Comparison of ENCODE assay signal across 1 cellular context in the genomic region with DNA sequence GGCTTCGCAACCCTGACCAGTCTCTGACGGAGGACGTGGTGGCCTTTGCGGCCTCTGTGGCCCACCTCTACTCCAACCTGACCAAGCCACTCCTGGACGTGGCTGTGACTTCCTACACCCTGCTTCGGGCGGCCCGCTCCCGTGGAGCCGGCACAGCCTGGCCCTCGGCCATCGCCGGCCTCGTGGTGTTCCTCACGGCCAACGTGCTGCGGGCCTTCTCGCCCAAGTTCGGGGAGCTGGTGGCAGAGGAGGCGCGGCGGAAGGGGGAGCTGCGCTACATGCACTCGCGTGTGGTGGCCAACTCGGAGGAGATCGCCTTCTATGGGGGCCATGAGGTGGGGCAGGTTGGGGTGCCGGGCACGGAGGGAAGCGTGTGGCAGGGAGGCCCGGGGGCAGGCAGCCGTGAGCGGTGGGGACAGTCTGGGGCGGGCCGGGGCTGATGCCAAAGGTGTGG.
TF ChIP-seq lines count a peak whose summit lies in the region.

No MANE protein-coding gene starts in this region.

TF ChIP-seq in WTC11, 78 proteins besides CTCF, POLR2A, EP300 and RAD21 (continued from another document):
- TF ChIP-seq, protein P1, sequence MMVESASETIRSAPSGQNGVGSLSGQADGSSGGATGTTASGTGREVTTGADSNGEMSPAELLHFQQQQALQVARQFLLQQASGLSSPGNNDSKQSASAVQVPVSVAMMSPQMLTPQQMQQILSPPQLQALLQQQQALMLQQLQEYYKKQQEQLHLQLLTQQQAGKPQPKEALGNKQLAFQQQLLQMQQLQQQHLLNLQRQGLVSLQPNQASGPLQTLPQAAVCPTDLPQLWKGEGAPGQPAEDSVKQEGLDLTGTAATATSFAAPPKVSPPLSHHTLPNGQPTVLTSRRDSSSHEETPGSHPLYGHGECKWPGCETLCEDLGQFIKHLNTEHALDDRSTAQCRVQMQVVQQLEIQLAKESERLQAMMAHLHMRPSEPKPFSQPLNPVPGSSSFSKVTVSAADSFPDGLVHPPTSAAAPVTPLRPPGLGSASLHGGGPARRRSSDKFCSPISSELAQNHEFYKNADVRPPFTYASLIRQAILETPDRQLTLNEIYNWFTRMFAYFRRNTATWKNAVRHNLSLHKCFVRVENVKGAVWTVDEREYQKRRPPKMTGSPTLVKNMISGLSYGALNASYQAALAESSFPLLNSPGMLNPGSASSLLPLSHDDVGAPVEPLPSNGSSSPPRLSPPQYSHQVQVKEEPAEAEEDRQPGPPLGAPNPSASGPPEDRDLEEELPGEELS (CRISPR knock-in tag; IDR thresholded peaks at IDR 0.05) = no peak
- TF ChIP-seq SMAD4 (CRISPR knock-in tag; IDR thresholded peaks at IDR 0.05) = no peak
- TF ChIP-seq, protein P2, sequence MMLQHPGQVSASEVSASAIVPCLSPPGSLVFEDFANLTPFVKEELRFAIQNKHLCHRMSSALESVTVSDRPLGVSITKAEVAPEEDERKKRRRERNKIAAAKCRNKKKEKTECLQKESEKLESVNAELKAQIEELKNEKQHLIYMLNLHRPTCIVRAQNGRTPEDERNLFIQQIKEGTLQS (CRISPR knock-in tag; conservative IDR thresholded peaks at IDR 0.05) = no peak
- no peak for TF ChIP-seq ZNF232 (CRISPR knock-in tag; IDR thresholded peaks at IDR 0.05)
- TF ChIP-seq JUN (CRISPR knock-in tag; IDR thresholded peaks at IDR 0.05) = no peak
- no peak for TF ChIP-seq ETV6 (CRISPR knock-in tag; IDR thresholded peaks at IDR 0.05)
- TF ChIP-seq, protein P3, sequence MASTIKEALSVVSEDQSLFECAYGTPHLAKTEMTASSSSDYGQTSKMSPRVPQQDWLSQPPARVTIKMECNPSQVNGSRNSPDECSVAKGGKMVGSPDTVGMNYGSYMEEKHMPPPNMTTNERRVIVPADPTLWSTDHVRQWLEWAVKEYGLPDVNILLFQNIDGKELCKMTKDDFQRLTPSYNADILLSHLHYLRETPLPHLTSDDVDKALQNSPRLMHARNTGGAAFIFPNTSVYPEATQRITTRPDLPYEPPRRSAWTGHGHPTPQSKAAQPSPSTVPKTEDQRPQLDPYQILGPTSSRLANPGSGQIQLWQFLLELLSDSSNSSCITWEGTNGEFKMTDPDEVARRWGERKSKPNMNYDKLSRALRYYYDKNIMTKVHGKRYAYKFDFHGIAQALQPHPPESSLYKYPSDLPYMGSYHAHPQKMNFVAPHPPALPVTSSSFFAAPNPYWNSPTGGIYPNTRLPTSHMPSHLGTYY (CRISPR knock-in tag; IDR thresholded peaks at IDR 0.05) = no peak
- TF ChIP-seq, protein P4, sequence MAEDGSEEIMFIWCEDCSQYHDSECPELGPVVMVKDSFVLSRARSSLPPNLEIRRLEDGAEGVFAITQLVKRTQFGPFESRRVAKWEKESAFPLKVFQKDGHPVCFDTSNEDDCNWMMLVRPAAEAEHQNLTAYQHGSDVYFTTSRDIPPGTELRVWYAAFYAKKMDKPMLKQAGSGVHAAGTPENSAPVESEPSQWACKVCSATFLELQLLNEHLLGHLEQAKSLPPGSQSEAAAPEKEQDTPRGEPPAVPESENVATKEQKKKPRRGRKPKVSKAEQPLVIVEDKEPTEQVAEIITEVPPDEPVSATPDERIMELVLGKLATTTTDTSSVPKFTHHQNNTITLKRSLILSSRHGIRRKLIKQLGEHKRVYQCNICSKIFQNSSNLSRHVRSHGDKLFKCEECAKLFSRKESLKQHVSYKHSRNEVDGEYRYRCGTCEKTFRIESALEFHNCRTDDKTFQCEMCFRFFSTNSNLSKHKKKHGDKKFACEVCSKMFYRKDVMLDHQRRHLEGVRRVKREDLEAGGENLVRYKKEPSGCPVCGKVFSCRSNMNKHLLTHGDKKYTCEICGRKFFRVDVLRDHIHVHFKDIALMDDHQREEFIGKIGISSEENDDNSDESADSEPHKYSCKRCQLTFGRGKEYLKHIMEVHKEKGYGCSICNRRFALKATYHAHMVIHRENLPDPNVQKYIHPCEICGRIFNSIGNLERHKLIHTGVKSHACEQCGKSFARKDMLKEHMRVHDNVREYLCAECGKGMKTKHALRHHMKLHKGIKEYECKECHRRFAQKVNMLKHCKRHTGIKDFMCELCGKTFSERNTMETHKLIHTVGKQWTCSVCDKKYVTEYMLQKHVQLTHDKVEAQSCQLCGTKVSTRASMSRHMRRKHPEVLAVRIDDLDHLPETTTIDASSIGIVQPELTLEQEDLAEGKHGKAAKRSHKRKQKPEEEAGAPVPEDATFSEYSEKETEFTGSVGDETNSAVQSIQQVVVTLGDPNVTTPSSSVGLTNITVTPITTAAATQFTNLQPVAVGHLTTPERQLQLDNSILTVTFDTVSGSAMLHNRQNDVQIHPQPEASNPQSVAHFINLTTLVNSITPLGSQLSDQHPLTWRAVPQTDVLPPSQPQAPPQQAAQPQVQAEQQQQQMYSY (CRISPR knock-in tag; IDR thresholded peaks at IDR 0.05) = no peak
- TF ChIP-seq, protein P5, sequence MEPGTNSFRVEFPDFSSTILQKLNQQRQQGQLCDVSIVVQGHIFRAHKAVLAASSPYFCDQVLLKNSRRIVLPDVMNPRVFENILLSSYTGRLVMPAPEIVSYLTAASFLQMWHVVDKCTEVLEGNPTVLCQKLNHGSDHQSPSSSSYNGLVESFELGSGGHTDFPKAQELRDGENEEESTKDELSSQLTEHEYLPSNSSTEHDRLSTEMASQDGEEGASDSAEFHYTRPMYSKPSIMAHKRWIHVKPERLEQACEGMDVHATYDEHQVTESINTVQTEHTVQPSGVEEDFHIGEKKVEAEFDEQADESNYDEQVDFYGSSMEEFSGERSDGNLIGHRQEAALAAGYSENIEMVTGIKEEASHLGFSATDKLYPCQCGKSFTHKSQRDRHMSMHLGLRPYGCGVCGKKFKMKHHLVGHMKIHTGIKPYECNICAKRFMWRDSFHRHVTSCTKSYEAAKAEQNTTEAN (CRISPR knock-in tag; IDR thresholded peaks at IDR 0.05) = no peak
